8 cellular contexts compared by ENCODE assay signal in genomic region chrX:101659601-101660063, GRCh38. TPM values are rescaled to one million over a fixed set of nuclear protein-coding genes. Genes with fewer than 3 reads are reported as not detected.
A peak's percentile ranks its signal among the peaks of the same experiment; 100 is the strongest.
DNase-seq lines count a peak whose midpoint lies in the region; ATAC-seq and TF ChIP-seq lines count a peak whose summit lies in the region.

Gene ARMCX2 (minus strand): TSS chrX:101659850. CDS start chrX:101657588, 2,262 bp downstream.

- peak; percentile 70 for DNase-seq in GM10266 (ENCODE audit: extremely low spot score)
- peak; percentile 79 for DNase-seq in NCI-H748 (lab: John Stamatoyannopoulos, UW; ENCODE audit: unreplicated experiment)
- peak; percentile 81 for DNase-seq in cerebellum (ENCODE audit: low spot score)
- peak; percentile 67 for DNase-seq in iris pigment epithelial cell (ENCODE audit: low read depth)
- DNase-seq in skeletal muscle cell (ENCODE audit: low read depth), result peak; percentile 50
- DNase-seq in KBM-7, result no peak

- no peak for TF ChIP-seq CTCF in GM10266 (IDR thresholded peaks at IDR 0.05; ENCODE audit: control insufficient read depth, insufficient read depth, low read depth, missing control alignments)

- in situ Hi-C loops in KBM-7 (cut with MboI; ENCODE audit: low pct_unique_long_range_greater_than_20kb, low sequenced_read_pairs), result no loop called here

- ATAC-seq in HG02610 (IDR thresholded peaks at IDR 0.05; ENCODE audit: unreplicated experiment) (peak; percentile 73), HG03135 (IDR thresholded peaks at IDR 0.05; ENCODE audit: unreplicated experiment) (no peak)

- H3K4me3 ChIP-seq in skeletal muscle cell (ENCODE audit: low read depth, low read length), result peak within 1 kb of the TSS; percentile 71

RNA-seq across cellular contexts. Expression of gene ARMCX2, which starts in this region (rescaled TPM):
- 35.0 TPM for total RNA-seq in cerebellum
